Comparison of ENCODE assay signal across 8 cellular contexts in genomic region chr7:46452781-46453180, GRCh38.
"Had no signal": no experiment of that assay in that cellular context is flagged by ENCODE, and none has a peak within 500 bp of the region (broad histone marks: within the 10 kb centered on the region; RNA-seq: fewer than 3 reads in every experiment).

No MANE protein-coding gene starts in this region.

- H3K27ac ChIP-seq: GM23248, HL-60 had no signal

- DNase-seq: GM23248, GOT3, H7, HFFc6 had no signal

- ATAC-seq: HCT116, HepG2 had no signal

- H3K36me3 ChIP-seq: HAP-1 had no signal

- H3K9me3 ChIP-seq: HAP-1 had no signal

- H2AFZ ChIP-seq: GM23248 had no signal

- H3K4me3 ChIP-seq: GM23248, HAP-1 had no signal

- H3K9ac ChIP-seq: GM23248 had no signal

- FAIRE-seq: HepG2 had no signal

- H3K4me1 ChIP-seq: HAP-1 had no signal
